In genomic region chr3:9552252-9552999, GRCh38 we compare ENCODE assay signal across 8 cellular contexts. TPM values are rescaled to one million over a fixed set of nuclear protein-coding genes. Genes with fewer than 3 reads are reported as not detected.
DNase-seq lines count a peak whose midpoint lies in the region; ATAC-seq and TF ChIP-seq lines count a peak whose summit lies in the region.

No MANE protein-coding gene starts in this region.

- H3K27me3 ChIP-seq in SJCRH30, result no peaks in the 10 kb centered on the region
- peaks cover 38% of the 10 kb centered on the region for H3K27me3 ChIP-seq in lower lobe of right lung (ENCODE audit: low read depth)
- H3K27me3 ChIP-seq in upper lobe of right lung, result peaks cover 27% of the 10 kb centered on the region

- H3K27ac ChIP-seq in SJCRH30, result no peak overlapping the region
- no peak overlapping the region for H3K27ac ChIP-seq in lower lobe of right lung
- no peak overlapping the region for H3K27ac ChIP-seq in upper lobe of right lung

- in situ Hi-C loops in GM13977 (cut with MboI; ENCODE audit: low pct_unique_long_range_greater_than_20kb, low sequenced_read_pairs, unreplicated experiment), result no loop called here

- ATAC-seq in lower lobe of right lung (peak; percentile 35 to 66), upper lobe of right lung (peak; percentile 71), GM18861 (IDR thresholded peaks at IDR 0.05; ENCODE audit: unreplicated experiment) (no peak), HG03457 (IDR thresholded peaks at IDR 0.05; ENCODE audit: unreplicated experiment) (no peak), GM18511 (IDR thresholded peaks at IDR 0.05; ENCODE audit: unreplicated experiment) (no peak)

- DNase-seq in GM13977 (ENCODE audit: low spot score) (peak; percentile 62), SJCRH30 (peak; percentile 9 to 20), choroid plexus epithelial cell (ENCODE audit: low read depth) (peak; percentile 65), lower lobe of right lung (peak; percentile 50), upper lobe of right lung (peak; percentile 69)

- H3K9me3 ChIP-seq in SJCRH30 (replicated peaks), result no peaks in the 10 kb centered on the region
- H3K9me3 ChIP-seq in lower lobe of right lung, result no peaks in the 10 kb centered on the region
- no peaks in the 10 kb centered on the region for H3K9me3 ChIP-seq in upper lobe of right lung

- H3K36me3 ChIP-seq in SJCRH30 (no peaks in the 10 kb centered on the region), lower lobe of right lung (no peaks in the 10 kb centered on the region), upper lobe of right lung (no peaks in the 10 kb centered on the region)

- TF ChIP-seq CTCF in GM13977 (IDR thresholded peaks at IDR 0.05; ENCODE audit: extremely low read depth, insufficient read depth, missing control alignments), result no peak
- TF ChIP-seq CTCF in choroid plexus epithelial cell (conservative IDR thresholded peaks at IDR 0.05; ENCODE audit: low read depth, low read length), result no peak
- no peak for TF ChIP-seq CTCF in lower lobe of right lung (IDR thresholded peaks at IDR 0.05)
- no peak for TF ChIP-seq CTCF in upper lobe of right lung (IDR thresholded peaks at IDR 0.05)

- H3K4me3 ChIP-seq in SJCRH30 (no peak overlapping the region), choroid plexus epithelial cell (ENCODE audit: low read depth, low read length) (no peak overlapping the region), lower lobe of right lung (no peak overlapping the region), upper lobe of right lung (no peak overlapping the region)

- intact Hi-C loops in lower lobe of right lung (cut with DNase I) (no loop called here), upper lobe of right lung (cut with DNase I) (no loop called here)

- H3K4me1 ChIP-seq in SJCRH30 (no peaks in the 10 kb centered on the region), lower lobe of right lung (no peaks in the 10 kb centered on the region), upper lobe of right lung (no peaks in the 10 kb centered on the region)

RNA-seq across cellular contexts. Expression of gene LHFPL4, which starts 1.2 kb away (rescaled TPM):
- total RNA-seq in SJCRH30 (2014; rRNA removed; shearing (Covaris generic)), result not detected in 2 replicates
- total RNA-seq in lower lobe of right lung (not detected), upper lobe of right lung (not detected)

Comparison
In these comparisons a context has a peak if more than half of its experiments do, and no peak if none do; other contexts are left out.
1. DNase-seq: peak in every context shown above with its lines; median percentile 69 in upper lobe of right lung; 65 in choroid plexus epithelial cell; 62 in GM13977; 50 in lower lobe of right lung; 14 in SJCRH30.
2. ATAC-seq: peak in lower lobe of right lung (2 of 2) and upper lobe of right lung (single experiment); none in GM18861 (single experiment), HG03457 (single experiment) and GM18511 (single experiment).